4 cellular contexts compared by ENCODE assay signal in the genomic region with DNA sequence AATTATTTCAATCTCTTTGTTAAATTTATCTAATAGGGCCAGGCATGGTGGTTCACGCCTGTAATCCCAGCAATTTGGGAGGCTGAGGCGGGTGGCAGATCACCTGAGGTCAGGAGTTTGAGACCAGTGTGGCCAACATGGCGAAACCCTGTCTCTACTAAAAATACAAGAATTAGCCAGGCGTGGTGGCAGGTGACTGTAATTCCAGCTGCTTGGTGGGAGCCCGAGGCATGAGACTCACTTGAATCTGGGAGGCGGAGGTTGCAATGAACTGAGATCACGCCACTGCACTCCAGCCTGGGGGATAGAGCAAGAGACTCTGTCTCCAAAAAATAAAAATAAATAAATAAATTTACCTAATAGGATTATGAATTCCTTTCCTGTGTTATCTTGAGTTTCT. TPM values are rescaled to one million over a fixed set of nuclear protein-coding genes. Genes with fewer than 3 reads are reported as not detected.
DNase-seq lines count a peak whose midpoint lies in the region; FAIRE-seq and TF ChIP-seq lines count a peak whose summit lies in the region.
"Not testable (repeated sequence)": the region's sequence is repeated elsewhere in the genome, so short reads cannot be mapped to it uniquely, and the experiment has no call there.

No MANE protein-coding gene starts in this region.

- H2BK5ac ChIP-seq in trophoblast cell (ENCODE audit: low read depth, low read length, poor library complexity): not testable (repeated sequence)

- H3K23ac ChIP-seq in trophoblast cell (ENCODE audit: low read length): not testable (repeated sequence)

- not testable (repeated sequence) for H4K12ac ChIP-seq in trophoblast cell (ENCODE audit: low read depth, low read length)

- not testable (repeated sequence) for BruUV-seq in mammary epithelial cell (replicated peaks; lab: Mats Ljungman, UMichigan)

- not testable (repeated sequence) for H2BK120ac ChIP-seq in trophoblast cell (ENCODE audit: insufficient read depth, low read length, poor library complexity)

- H3K4me3 ChIP-seq in mammary epithelial cell (replicated peaks in 1 of 3; ENCODE audit: insufficient read depth in 1 of 3, low read depth in 2 of 3, low read length in 3 of 3); neural progenitor cell; trophoblast cell (ENCODE audit: low read depth, low read length): not testable (repeated sequence)
- H3K4me3 ChIP-seq in keratinocyte (ENCODE audit: control insufficient read depth in 2 of 3, extremely low read depth in 1 of 3, insufficient read depth in 2 of 3, low read depth in 1 of 3, low read length in 3 of 3): peak overlapping the region in 1 of 3 experiments; percentile 11

- H4K8ac ChIP-seq in trophoblast cell (ENCODE audit: low read depth, low read length): not testable (repeated sequence)

- H3K4ac ChIP-seq in trophoblast cell (ENCODE audit: low read depth, low read length): not testable (repeated sequence)

- not testable (repeated sequence) for H3K9ac ChIP-seq in mammary epithelial cell (ENCODE audit: insufficient read depth, low read length); keratinocyte (ENCODE audit: control insufficient read depth, extremely low read depth, insufficient read depth, low read length); neural progenitor cell; trophoblast cell (ENCODE audit: low read length)

- dilution Hi-C loops in mammary epithelial cell (cut with HindIII; ENCODE audit: low sequenced_read_pairs); keratinocyte (cut with MboI; ENCODE audit: extremely low pct_ligation_motif_present, low sequenced_read_pairs): not testable (repeated sequence)

- not testable (repeated sequence) for H3K36me3 ChIP-seq in mammary epithelial cell (ENCODE audit: insufficient read depth, low read length); keratinocyte (ENCODE audit: control insufficient read depth in 2 of 2, extremely low read depth in 1 of 2, insufficient read depth in 2 of 2, low read length in 2 of 2); neural progenitor cell; trophoblast cell (ENCODE audit: control insufficient read depth in 1 of 2, insufficient read depth in 2 of 2, low read length in 2 of 2)

- not testable (repeated sequence) for H3K9me3 ChIP-seq in mammary epithelial cell (replicated peaks; ENCODE audit: insufficient read depth, low read length); keratinocyte (ENCODE audit: control insufficient read depth, low read depth, low read length); neural progenitor cell (ENCODE audit: low read depth); trophoblast cell (ENCODE audit: insufficient read depth, low read depth, low read length)

- not testable (repeated sequence) for H3K27me3 ChIP-seq in mammary epithelial cell (ENCODE audit: insufficient read depth, low read length); keratinocyte (ENCODE audit: control insufficient read depth, extremely low read depth, insufficient read depth, low read length); neural progenitor cell; trophoblast cell (ENCODE audit: insufficient read depth, low read length)

- not testable (repeated sequence) for TF ChIP-seq CTCF in mammary epithelial cell (conservative IDR thresholded peaks at IDR 0.05 in 1 of 2, IDR thresholded peaks at IDR 0.05 in 1 of 2; ENCODE audit: extremely low read depth in 1 of 2, insufficient read depth in 1 of 2, low read depth in 1 of 2, low read length in 2 of 2); keratinocyte (optimal IDR thresholded peaks at IDR 0.05 in 1 of 3, IDR thresholded peaks at IDR 0.05 in 1 of 3, conservative IDR thresholded peaks at IDR 0.05 in 1 of 3; ENCODE audit: extremely low read depth in 1 of 3, insufficient read depth in 2 of 3, low read length in 3 of 3); neural progenitor cell (IDR thresholded peaks at IDR 0.05)

- H3K14ac ChIP-seq in trophoblast cell (ENCODE audit: low read length): not testable (repeated sequence)

- not testable (repeated sequence) for H3K4me3 Mint-ChIP-seq in neural progenitor cell

- peak overlapping the region; percentile 37 for H3K4me2 ChIP-seq in mammary epithelial cell (ENCODE audit: insufficient read depth, low read depth, low read length)
- peak overlapping the region; percentile 35 for H3K4me2 ChIP-seq in keratinocyte (ENCODE audit: control insufficient read depth, extremely low read depth, insufficient read depth, low read depth, low read length)
- H3K4me2 ChIP-seq in neural progenitor cell; trophoblast cell (ENCODE audit: low read length): not testable (repeated sequence)

- H2AK5ac ChIP-seq in trophoblast cell (ENCODE audit: low read length): not testable (repeated sequence)

- DNase-seq in mammary epithelial cell; keratinocyte (ENCODE audit: low read depth, low spot score); neural progenitor cell (ENCODE audit: low spot score): not testable (repeated sequence)
- DNase-seq in trophoblast cell: peak; percentile 66 to 67

- CTCF ChIA-PET in mammary epithelial cell (lab: Charles Lee; ENCODE audit: low non-redundant PET): not testable (repeated sequence)

- not testable (repeated sequence) for H3K36me3 Mint-ChIP-seq in neural progenitor cell

- H3K27me3 Mint-ChIP-seq in neural progenitor cell (ENCODE audit: insufficient read depth, low read depth): not testable (repeated sequence)

- not testable (repeated sequence) for H3F3A ChIP-seq in neural progenitor cell (ENCODE audit: low read depth)

- intact Hi-C loops in mammary epithelial cell (cut with micrococcal nuclease): not testable (repeated sequence)

- not testable (repeated sequence) for FAIRE-seq in keratinocyte (lab: Jason Lieb, UNC)

- not testable (repeated sequence) for H2BK12ac ChIP-seq in trophoblast cell (ENCODE audit: low read length)

- not testable (repeated sequence) for H3K9me3 Mint-ChIP-seq in neural progenitor cell

- H3K27ac ChIP-seq in mammary epithelial cell (ENCODE audit: insufficient read depth, low read depth, low read length); keratinocyte (ENCODE audit: control insufficient read depth, insufficient read depth, low read length); neural progenitor cell; trophoblast cell (ENCODE audit: low read depth, low read length): not testable (repeated sequence)

- H4K20me1 ChIP-seq in mammary epithelial cell (ENCODE audit: insufficient read depth, low read length); keratinocyte (ENCODE audit: control insufficient read depth, extremely low read depth, insufficient read depth, low read length); neural progenitor cell (ENCODE audit: low read depth): not testable (repeated sequence)

- H3K4me1 Mint-ChIP-seq in neural progenitor cell: not testable (repeated sequence)

- not testable (repeated sequence) for H3K79me1 ChIP-seq in trophoblast cell (ENCODE audit: low read length)

- WGBS in mammary epithelial cell (ENCODE audit: low coverage, missing lambda C conversion rate): 97% methylated on average over 7 of the region's 7 CpGs
- no CpG with 5 or more reads among the region's 7 CpGs for WGBS in trophoblast cell (ENCODE audit: extremely low coverage, insufficient coverage, insufficient read length)

- not testable (repeated sequence) for H3K79me2 ChIP-seq in mammary epithelial cell (ENCODE audit: insufficient read depth, low read length); keratinocyte (ENCODE audit: control insufficient read depth, insufficient read depth, low read length); neural progenitor cell (ENCODE audit: low read depth); trophoblast cell (ENCODE audit: control insufficient read depth, insufficient read depth, low read length, poor library complexity)

- in situ Hi-C loops in mammary epithelial cell (cut with MboI; ENCODE audit: low sequenced_read_pairs in 2 of 2): not testable (repeated sequence)

- not testable (repeated sequence) for H3K9me1 ChIP-seq in keratinocyte (ENCODE audit: control insufficient read depth, extremely low read depth, insufficient read depth, low read length)

- not testable (repeated sequence) for H4K91ac ChIP-seq in trophoblast cell (ENCODE audit: low read depth, low read length)

- not testable (repeated sequence) for H3K4me1 ChIP-seq in mammary epithelial cell (ENCODE audit: insufficient read depth, low read length); keratinocyte (ENCODE audit: control insufficient read depth, extremely low read depth, insufficient read depth, low read length); neural progenitor cell; trophoblast cell (ENCODE audit: control insufficient read depth in 1 of 2, insufficient read depth in 2 of 2, low read length in 2 of 2)

- H2AFZ ChIP-seq in mammary epithelial cell (ENCODE audit: low read depth, low read length) (peak overlapping the region; percentile 66), keratinocyte (ENCODE audit: control insufficient read depth, low read length) (peak overlapping the region; percentile 51)
- not testable (repeated sequence) for H2AFZ ChIP-seq in neural progenitor cell (replicated peaks); trophoblast cell (ENCODE audit: insufficient read depth, low read length, poor library complexity)

- not testable (repeated sequence) for H3K18ac ChIP-seq in trophoblast cell (ENCODE audit: low read length)

- H3K27ac Mint-ChIP-seq in neural progenitor cell: peak overlapping the region; percentile 85

RNA-seq across cellular contexts. Expression of gene CCNB1, which starts 18.4 kb away (rescaled TPM):
- total RNA-seq in mammary epithelial cell (100 to 1,000 TPM in 1 of 2 donors, 10 to 100 TPM in 1; 22.5 to 151 TPM), neural progenitor cell (ENCODE audit: low replicate concordance) (317 and 408 TPM in 2 replicates)
- polyA plus RNA-seq in mammary epithelial cell (158 TPM), keratinocyte (38.8 to 126 TPM (median 98.0 TPM) in 3 replicates)
- polyA minus RNA-seq in mammary epithelial cell (134 TPM), keratinocyte (13.5 to 62.1 TPM (median 14.2 TPM) in 3 replicates)
- 5.4 TPM for polyA plus RNA-seq in keratinocyte (2011; ENCODE audit: low read depth)
- polyA plus RNA-seq in keratinocyte (2011; cell fraction: cytosol; rRNA removed): 28.5 and 46.3 TPM in 2 replicates
- 39.3 and 47.1 TPM in 2 replicates for polyA plus RNA-seq in keratinocyte (2011; cell fraction: nucleus; rRNA removed)
- 4.9 and 107 TPM in 2 replicates for polyA plus RNA-seq in keratinocyte (2012; ENCODE audit: low replicate concordance)
- 15.7 TPM for polyA minus RNA-seq in keratinocyte (2011; cell fraction: cytosol; rRNA and poly(A)+ RNA removed)
- polyA minus RNA-seq in keratinocyte (2011; cell fraction: nucleus; rRNA and poly(A)+ RNA removed): 7.2 and 15.4 TPM in 2 replicates
- polyA plus RNA-seq in trophoblast cell (2013): 197 and 203 TPM in 2 replicates

RNA-seq across cellular contexts. Expression of gene CENPH, which starts 40.8 kb away (rescaled TPM):
- total RNA-seq in mammary epithelial cell (10 to 100 TPM in 1 of 2 donors, 1 to 10 TPM in 1; 3.3 to 26.3 TPM), neural progenitor cell (ENCODE audit: low replicate concordance) (160 and 303 TPM in 2 replicates)
- polyA plus RNA-seq in mammary epithelial cell (12.6 TPM), keratinocyte (4.6 to 13.4 TPM (median 7.4 TPM) in 3 replicates)
- polyA minus RNA-seq in mammary epithelial cell (3.4 TPM), keratinocyte (0.59 to 3.4 TPM (median 0.96 TPM) in 3 replicates)
- 21.5 TPM for polyA plus RNA-seq in keratinocyte (2011; ENCODE audit: low read depth)
- polyA plus RNA-seq in keratinocyte (2011; cell fraction: cytosol; rRNA removed): 6.2 and 6.3 TPM in 2 replicates
- polyA plus RNA-seq in keratinocyte (2011; cell fraction: nucleus; rRNA removed): 2.1 and 2.3 TPM in 2 replicates
- polyA plus RNA-seq in keratinocyte (2012; ENCODE audit: low replicate concordance): 3.8 and 12.3 TPM in 2 replicates
- 3.1 TPM for polyA minus RNA-seq in keratinocyte (2011; cell fraction: cytosol; rRNA and poly(A)+ RNA removed)
- polyA minus RNA-seq in keratinocyte (2011; cell fraction: nucleus; rRNA and poly(A)+ RNA removed): 2.3 TPM in 1 of 2 replicates, not detected in the other
- 23.9 and 25.7 TPM in 2 replicates for polyA plus RNA-seq in trophoblast cell (2013)

RNA-seq across cellular contexts. Expression of gene SLC30A5, which starts 54.8 kb away (rescaled TPM):
- total RNA-seq in mammary epithelial cell (10 to 100 TPM; 47.8 to 48.5 TPM), neural progenitor cell (ENCODE audit: low replicate concordance) (32.4 and 45.6 TPM in 2 replicates)
- polyA plus RNA-seq in mammary epithelial cell (17.7 TPM), keratinocyte (25.5 to 43.4 TPM (median 43.1 TPM) in 3 replicates)
- polyA minus RNA-seq in mammary epithelial cell (22.3 TPM), keratinocyte (44.1 to 71.3 TPM (median 47.5 TPM) in 3 replicates)
- 10.3 TPM for polyA plus RNA-seq in keratinocyte (2011; ENCODE audit: low read depth)
- 12.9 and 25.7 TPM in 2 replicates for polyA plus RNA-seq in keratinocyte (2011; cell fraction: cytosol; rRNA removed)
- 42.0 and 49.1 TPM in 2 replicates for polyA plus RNA-seq in keratinocyte (2011; cell fraction: nucleus; rRNA removed)
- polyA plus RNA-seq in keratinocyte (2012; ENCODE audit: low replicate concordance): 18.4 and 20.0 TPM in 2 replicates
- polyA minus RNA-seq in keratinocyte (2011; cell fraction: cytosol; rRNA and poly(A)+ RNA removed): 42.6 TPM
- 35.6 and 48.9 TPM in 2 replicates for polyA minus RNA-seq in keratinocyte (2011; cell fraction: nucleus; rRNA and poly(A)+ RNA removed)
- polyA plus RNA-seq in trophoblast cell (2013): 47.1 and 54.6 TPM in 2 replicates
